Comparison of ENCODE assay signal across 1 cellular context in the genomic region with DNA sequence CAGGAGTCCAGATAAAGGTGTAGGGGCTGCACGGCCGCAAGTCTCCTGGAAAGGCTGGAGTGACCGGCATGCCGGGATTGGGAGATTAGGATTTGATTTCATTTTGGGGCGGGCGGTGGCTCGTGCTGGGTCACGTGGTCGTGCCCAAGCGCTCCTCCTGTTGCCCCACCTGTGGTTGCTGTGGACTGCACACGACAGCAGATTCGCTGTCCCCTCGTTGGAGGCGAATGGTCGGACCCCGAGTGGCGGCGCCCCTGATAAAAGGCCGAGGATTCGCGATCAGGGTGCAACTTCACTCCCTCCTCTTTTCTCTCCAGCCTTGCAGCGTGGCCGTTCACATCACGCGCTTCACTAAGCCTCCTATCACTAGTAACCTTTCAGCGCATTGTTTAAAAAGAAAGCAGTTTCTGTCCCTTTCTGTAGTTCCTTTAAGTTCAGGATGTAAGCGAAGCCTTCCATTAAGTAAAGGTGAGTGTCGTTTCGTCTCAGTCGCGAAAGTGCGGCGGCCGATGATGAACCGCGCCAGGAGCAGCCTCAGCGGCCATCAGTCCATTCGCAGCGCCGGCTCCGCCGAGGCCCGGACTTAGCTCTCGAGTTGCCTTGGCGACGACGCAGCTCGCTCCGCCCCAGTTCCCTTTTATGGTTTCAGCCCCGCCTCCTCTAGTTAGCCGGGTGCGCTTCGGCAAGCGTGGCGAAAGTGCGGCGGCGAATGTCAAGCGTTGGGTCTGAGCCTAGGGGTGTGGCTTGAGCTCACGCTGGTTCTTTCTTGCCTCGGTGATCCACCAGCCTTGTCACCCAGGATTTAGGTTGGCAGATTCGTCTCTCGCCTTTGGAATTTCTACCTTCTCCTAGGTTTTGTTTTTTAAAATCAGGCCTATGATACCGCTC.
A peak's percentile ranks its signal among the peaks of the same experiment; 100 is the strongest.
TF ChIP-seq lines count a peak whose summit lies in the region.

No MANE protein-coding gene starts in this region.

TF ChIP-seq in HepG2, 621 proteins besides CTCF, POLR2A, EP300 and RAD21:
- peak; percentile 21; the same call in 1 of the 2 replicates for TF ChIP-seq ZBTB38 (CRISPR knock-in tag; IDR thresholded peaks at IDR 0.05)
- TF ChIP-seq, protein P1, sequence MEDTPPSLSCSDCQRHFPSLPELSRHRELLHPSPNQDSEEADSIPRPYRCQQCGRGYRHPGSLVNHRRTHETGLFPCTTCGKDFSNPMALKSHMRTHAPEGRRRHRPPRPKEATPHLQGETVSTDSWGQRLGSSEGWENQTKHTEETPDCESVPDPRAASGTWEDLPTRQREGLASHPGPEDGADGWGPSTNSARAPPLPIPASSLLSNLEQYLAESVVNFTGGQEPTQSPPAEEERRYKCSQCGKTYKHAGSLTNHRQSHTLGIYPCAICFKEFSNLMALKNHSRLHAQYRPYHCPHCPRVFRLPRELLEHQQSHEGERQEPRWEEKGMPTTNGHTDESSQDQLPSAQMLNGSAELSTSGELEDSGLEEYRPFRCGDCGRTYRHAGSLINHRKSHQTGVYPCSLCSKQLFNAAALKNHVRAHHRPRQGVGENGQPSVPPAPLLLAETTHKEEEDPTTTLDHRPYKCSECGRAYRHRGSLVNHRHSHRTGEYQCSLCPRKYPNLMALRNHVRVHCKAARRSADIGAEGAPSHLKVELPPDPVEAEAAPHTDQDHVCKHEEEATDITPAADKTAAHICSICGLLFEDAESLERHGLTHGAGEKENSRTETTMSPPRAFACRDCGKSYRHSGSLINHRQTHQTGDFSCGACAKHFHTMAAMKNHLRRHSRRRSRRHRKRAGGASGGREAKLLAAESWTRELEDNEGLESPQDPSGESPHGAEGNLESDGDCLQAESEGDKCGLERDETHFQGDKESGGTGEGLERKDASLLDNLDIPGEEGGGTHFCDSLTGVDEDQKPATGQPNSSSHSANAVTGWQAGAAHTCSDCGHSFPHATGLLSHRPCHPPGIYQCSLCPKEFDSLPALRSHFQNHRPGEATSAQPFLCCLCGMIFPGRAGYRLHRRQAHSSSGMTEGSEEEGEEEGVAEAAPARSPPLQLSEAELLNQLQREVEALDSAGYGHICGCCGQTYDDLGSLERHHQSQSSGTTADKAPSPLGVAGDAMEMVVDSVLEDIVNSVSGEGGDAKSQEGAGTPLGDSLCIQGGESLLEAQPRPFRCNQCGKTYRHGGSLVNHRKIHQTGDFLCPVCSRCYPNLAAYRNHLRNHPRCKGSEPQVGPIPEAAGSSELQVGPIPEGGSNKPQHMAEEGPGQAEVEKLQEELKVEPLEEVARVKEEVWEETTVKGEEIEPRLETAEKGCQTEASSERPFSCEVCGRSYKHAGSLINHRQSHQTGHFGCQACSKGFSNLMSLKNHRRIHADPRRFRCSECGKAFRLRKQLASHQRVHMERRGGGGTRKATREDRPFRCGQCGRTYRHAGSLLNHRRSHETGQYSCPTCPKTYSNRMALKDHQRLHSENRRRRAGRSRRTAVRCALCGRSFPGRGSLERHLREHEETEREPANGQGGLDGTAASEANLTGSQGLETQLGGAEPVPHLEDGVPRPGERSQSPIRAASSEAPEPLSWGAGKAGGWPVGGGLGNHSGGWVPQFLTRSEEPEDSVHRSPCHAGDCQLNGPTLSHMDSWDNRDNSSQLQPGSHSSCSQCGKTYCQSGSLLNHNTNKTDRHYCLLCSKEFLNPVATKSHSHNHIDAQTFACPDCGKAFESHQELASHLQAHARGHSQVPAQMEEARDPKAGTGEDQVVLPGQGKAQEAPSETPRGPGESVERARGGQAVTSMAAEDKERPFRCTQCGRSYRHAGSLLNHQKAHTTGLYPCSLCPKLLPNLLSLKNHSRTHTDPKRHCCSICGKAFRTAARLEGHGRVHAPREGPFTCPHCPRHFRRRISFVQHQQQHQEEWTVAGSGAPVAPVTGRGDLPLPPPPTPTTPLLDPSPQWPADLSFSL (CRISPR knock-in tag; IDR thresholded peaks at IDR 0.05): no peak
- TF ChIP-seq, protein P2, sequence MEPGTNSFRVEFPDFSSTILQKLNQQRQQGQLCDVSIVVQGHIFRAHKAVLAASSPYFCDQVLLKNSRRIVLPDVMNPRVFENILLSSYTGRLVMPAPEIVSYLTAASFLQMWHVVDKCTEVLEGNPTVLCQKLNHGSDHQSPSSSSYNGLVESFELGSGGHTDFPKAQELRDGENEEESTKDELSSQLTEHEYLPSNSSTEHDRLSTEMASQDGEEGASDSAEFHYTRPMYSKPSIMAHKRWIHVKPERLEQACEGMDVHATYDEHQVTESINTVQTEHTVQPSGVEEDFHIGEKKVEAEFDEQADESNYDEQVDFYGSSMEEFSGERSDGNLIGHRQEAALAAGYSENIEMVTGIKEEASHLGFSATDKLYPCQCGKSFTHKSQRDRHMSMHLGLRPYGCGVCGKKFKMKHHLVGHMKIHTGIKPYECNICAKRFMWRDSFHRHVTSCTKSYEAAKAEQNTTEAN (CRISPR knock-in tag; conservative IDR thresholded peaks at IDR 0.05): no peak
- no peak for TF ChIP-seq ZNF441 (CRISPR knock-in tag; IDR thresholded peaks at IDR 0.05; ENCODE audit: borderline replicate concordance)
- TF ChIP-seq, protein P3, sequence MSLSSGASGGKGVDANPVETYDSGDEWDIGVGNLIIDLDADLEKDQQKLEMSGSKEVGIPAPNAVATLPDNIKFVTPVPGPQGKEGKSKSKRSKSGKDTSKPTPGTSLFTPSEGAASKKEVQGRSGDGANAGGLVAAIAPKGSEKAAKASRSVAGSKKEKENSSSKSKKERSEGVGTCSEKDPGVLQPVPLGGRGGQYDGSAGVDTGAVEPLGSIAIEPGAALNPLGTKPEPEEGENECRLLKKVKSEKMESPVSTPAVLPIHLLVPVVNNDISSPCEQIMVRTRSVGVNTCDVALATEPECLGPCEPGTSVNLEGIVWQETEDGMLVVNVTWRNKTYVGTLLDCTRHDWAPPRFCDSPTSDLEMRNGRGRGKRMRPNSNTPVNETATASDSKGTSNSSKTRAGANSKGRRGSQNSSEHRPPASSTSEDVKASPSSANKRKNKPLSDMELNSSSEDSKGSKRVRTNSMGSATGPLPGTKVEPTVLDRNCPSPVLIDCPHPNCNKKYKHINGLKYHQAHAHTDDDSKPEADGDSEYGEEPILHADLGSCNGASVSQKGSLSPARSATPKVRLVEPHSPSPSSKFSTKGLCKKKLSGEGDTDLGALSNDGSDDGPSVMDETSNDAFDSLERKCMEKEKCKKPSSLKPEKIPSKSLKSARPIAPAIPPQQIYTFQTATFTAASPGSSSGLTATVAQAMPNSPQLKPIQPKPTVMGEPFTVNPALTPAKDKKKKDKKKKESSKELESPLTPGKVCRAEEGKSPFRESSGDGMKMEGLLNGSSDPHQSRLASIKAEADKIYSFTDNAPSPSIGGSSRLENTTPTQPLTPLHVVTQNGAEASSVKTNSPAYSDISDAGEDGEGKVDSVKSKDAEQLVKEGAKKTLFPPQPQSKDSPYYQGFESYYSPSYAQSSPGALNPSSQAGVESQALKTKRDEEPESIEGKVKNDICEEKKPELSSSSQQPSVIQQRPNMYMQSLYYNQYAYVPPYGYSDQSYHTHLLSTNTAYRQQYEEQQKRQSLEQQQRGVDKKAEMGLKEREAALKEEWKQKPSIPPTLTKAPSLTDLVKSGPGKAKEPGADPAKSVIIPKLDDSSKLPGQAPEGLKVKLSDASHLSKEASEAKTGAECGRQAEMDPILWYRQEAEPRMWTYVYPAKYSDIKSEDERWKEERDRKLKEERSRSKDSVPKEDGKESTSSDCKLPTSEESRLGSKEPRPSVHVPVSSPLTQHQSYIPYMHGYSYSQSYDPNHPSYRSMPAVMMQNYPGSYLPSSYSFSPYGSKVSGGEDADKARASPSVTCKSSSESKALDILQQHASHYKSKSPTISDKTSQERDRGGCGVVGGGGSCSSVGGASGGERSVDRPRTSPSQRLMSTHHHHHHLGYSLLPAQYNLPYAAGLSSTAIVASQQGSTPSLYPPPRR (CRISPR knock-in tag; IDR thresholded peaks at IDR 0.05; ENCODE audit: borderline replicate concordance): no peak
- TF ChIP-seq, protein P4, sequence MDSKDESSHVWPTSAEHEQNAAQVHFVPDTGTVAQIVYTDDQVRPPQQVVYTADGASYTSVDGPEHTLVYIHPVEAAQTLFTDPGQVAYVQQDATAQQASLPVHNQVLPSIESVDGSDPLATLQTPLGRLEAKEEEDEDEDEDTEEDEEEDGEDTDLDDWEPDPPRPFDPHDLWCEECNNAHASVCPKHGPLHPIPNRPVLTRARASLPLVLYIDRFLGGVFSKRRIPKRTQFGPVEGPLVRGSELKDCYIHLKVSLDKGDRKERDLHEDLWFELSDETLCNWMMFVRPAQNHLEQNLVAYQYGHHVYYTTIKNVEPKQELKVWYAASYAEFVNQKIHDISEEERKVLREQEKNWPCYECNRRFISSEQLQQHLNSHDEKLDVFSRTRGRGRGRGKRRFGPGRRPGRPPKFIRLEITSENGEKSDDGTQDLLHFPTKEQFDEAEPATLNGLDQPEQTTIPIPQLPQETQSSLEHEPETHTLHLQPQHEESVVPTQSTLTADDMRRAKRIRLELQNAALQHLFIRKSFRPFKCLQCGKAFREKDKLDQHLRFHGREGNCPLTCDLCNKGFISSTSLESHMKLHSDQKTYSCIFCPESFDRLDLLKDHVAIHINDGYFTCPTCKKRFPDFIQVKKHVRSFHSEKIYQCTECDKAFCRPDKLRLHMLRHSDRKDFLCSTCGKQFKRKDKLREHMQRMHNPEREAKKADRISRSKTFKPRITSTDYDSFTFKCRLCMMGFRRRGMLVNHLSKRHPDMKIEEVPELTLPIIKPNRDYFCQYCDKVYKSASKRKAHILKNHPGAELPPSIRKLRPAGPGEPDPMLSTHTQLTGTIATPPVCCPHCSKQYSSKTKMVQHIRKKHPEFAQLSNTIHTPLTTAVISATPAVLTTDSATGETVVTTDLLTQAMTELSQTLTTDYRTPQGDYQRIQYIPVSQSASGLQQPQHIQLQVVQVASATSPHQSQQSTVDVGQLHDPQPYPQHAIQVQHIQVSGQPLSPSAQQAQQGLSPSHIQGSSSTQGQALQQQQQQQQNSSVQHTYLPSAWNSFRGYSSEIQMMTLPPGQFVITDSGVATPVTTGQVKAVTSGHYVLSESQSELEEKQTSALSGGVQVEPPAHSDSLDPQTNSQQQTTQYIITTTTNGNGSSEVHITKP (CRISPR knock-in tag; IDR thresholded peaks at IDR 0.05; ENCODE audit: low read depth): no peak
- no peak for TF ChIP-seq SUZ12 (IDR thresholded peaks at IDR 0.05; ENCODE audit: low read depth, low read length)
- TF ChIP-seq ZFP1 (CRISPR knock-in tag; IDR thresholded peaks at IDR 0.05): no peak
- TF ChIP-seq ZNF33B (CRISPR knock-in tag; IDR thresholded peaks at IDR 0.05): no peak
- TF ChIP-seq SNAI1 (CRISPR knock-in tag; IDR thresholded peaks at IDR 0.05; ENCODE audit: borderline replicate concordance): no peak
- no peak for TF ChIP-seq CHCHD3 (CRISPR knock-in tag; IDR thresholded peaks at IDR 0.05)
- no peak for TF ChIP-seq ZFP36 (IDR thresholded peaks at IDR 0.05; ENCODE audit: borderline replicate concordance, low read depth, low read length, partially characterized antibody)
- peak; percentile 82 for TF ChIP-seq AGO2 (optimal IDR thresholded peaks at IDR 0.05; ENCODE audit: low read depth, low read length)
- no peak for TF ChIP-seq NFRKB (IDR thresholded peaks at IDR 0.05)
- TF ChIP-seq RBFOX2 (IDR thresholded peaks at IDR 0.05; ENCODE audit: low read depth, low read length): peak; percentile 60
TF ChIP-seq in HepG2: peak in this region for 3.
